ENCODE assay signal across 13 cellular contexts in the genomic region with DNA sequence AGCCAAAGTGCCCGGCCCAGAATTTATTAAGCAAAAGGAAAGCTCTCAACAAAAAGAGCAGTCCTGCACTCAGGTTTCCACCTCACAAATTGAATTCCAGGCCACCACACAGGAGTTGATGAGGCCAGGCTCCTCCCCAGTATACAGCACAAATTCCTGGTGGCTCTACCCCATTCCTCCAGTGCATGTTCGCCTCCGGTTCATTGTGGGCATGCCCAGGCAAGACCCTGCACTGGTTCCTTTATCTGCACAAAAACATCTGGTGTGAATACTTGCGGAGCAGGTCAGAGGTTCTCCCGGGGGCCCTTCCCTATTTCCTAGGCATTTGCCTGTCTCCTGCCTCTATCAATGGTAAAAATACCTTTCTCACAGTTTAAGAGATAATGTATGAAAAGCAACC.
A peak's percentile ranks its signal among the peaks of the same experiment; 100 is the strongest.
DNase-seq lines count a peak whose midpoint lies in the region; ATAC-seq and TF ChIP-seq lines count a peak whose summit lies in the region.
"Had no signal": no experiment of that assay in that cellular context is flagged by ENCODE, and none has a peak within 500 bp of the region (broad histone marks: within the 10 kb centered on the region; RNA-seq: fewer than 3 reads in every experiment).

No MANE protein-coding gene starts in this region.

- peak; percentile 43 for DNase-seq in Calu3
- peak; percentile 87 for DNase-seq in LoVo (ENCODE audit: low spot score)
- peak; percentile 86 for DNase-seq in choroid plexus epithelial cell (ENCODE audit: low read depth)
- peak; percentile 34 for DNase-seq in left kidney (ENCODE audit: low read depth, low spot score)
- DNase-seq in ovary: no peak
- DNase-seq in activated naive CD4-positive, alpha-beta T cell treated with anti-CD3 and anti-CD28 coated beads for 36 hours: no peak
- DNase-seq in GM13977 (ENCODE audit: low spot score): no peak
- DNase-seq: activated gamma-delta T cell treated with Interleukin-2 at 50 U/mL for 16 hours, COR-L47, gastrocnemius medialis, NCI-H2081 treated with DMSO at 0.1 percent for 48 hours had no signal

- ATAC-seq in HG02763 (IDR thresholded peaks at IDR 0.05; ENCODE audit: unreplicated experiment): no peak
- ATAC-seq: gastrocnemius medialis had no signal

- no peaks in the 10 kb centered on the region for H3K36me3 ChIP-seq in ovary
- H3K36me3 ChIP-seq: gastrocnemius medialis had no signal

- H3K4me3 ChIP-seq in choroid plexus epithelial cell (ENCODE audit: low read depth, low read length): no peak overlapping the region
- H3K4me3 ChIP-seq in ovary: no peak overlapping the region
- H3K4me3 ChIP-seq: gastrocnemius medialis had no signal

- no peaks in the 10 kb centered on the region for H3K9me3 ChIP-seq in ovary
- H3K9me3 ChIP-seq: gastrocnemius medialis had no signal

- BruUV-seq in Calu3 (replicated peaks; lab: Mats Ljungman, UMichigan): no TSS peak

- intact Hi-C loops in Calu3 (cut with micrococcal nuclease; ENCODE audit: unreplicated experiment) (loop anchor here (10.0 kb wide), 1 partner anchor 178 kb away; no protein-coding TSS in a partner anchor), ovary (cut with DNase I) (no loop called here)
- intact Hi-C loops in activated naive CD4-positive, alpha-beta T cell treated with anti-CD3 and anti-CD28 coated beads for 36 hours (cut with micrococcal nuclease): no loop called here

- in situ Hi-C loops in GM13977 (cut with MboI; ENCODE audit: low pct_unique_long_range_greater_than_20kb, low sequenced_read_pairs, unreplicated experiment): no loop called here

- 37 to 55% (median 47%) methylated on average over 5 of the region's 5 CpGs for WGBS in ovary, 3 donors

- H3K27ac ChIP-seq in ovary: no peak overlapping the region
- H3K27ac ChIP-seq: gastrocnemius medialis, parathyroid adenoma had no signal

- H3K27me3 ChIP-seq in ovary: no peaks in the 10 kb centered on the region
- H3K27me3 ChIP-seq: gastrocnemius medialis had no signal

- TF ChIP-seq EP300 in ovary (IDR thresholded peaks at IDR 0.05): no peak

- TF ChIP-seq CTCF in Calu3 (IDR thresholded peaks at IDR 0.05; ENCODE audit: unreplicated experiment) (no peak), choroid plexus epithelial cell (conservative IDR thresholded peaks at IDR 0.05; ENCODE audit: low read depth, low read length) (no peak), ovary (IDR thresholded peaks at IDR 0.05) (no peak), GM13977 (IDR thresholded peaks at IDR 0.05; ENCODE audit: extremely low read depth, insufficient read depth, missing control alignments) (no peak)

- TF ChIP-seq POLR2A in ovary (IDR thresholded peaks at IDR 0.05): no peak

- peaks cover 4% of the 10 kb centered on the region for H3K9me3 Mint-ChIP-seq in Calu3 (ENCODE audit: low read depth, unreplicated experiment)
- no peaks in the 10 kb centered on the region for H3K9me3 Mint-ChIP-seq in activated naive CD4-positive, alpha-beta T cell treated with anti-CD3 and anti-CD28 coated beads for 36 hours

- peak overlapping the region; percentile 70 for H3K27ac Mint-ChIP-seq in Calu3 (ENCODE audit: unreplicated experiment)
- no peak overlapping the region for H3K27ac Mint-ChIP-seq in activated naive CD4-positive, alpha-beta T cell treated with anti-CD3 and anti-CD28 coated beads for 36 hours

- peaks cover 36% of the 10 kb centered on the region for H3K4me1 Mint-ChIP-seq in Calu3 (ENCODE audit: low read depth, unreplicated experiment)
- no peaks in the 10 kb centered on the region for H3K4me1 Mint-ChIP-seq in activated naive CD4-positive, alpha-beta T cell treated with anti-CD3 and anti-CD28 coated beads for 36 hours (ENCODE audit: low read depth)

- CTCF ChIA-PET in Calu3 (lab: Charles Lee): no interaction called here
- CTCF ChIA-PET in activated naive CD4-positive, alpha-beta T cell treated with anti-CD3 and anti-CD28 coated beads for 36 hours (lab: Charles Lee): no interaction called here

- H3K4me3 Mint-ChIP-seq in Calu3 (ENCODE audit: low read depth, unreplicated experiment): peak overlapping the region; percentile 50
- no peak overlapping the region for H3K4me3 Mint-ChIP-seq in activated naive CD4-positive, alpha-beta T cell treated with anti-CD3 and anti-CD28 coated beads for 36 hours

- no peaks in the 10 kb centered on the region for H3K36me3 Mint-ChIP-seq in Calu3 (ENCODE audit: insufficient read depth, unreplicated experiment)
- no peaks in the 10 kb centered on the region for H3K36me3 Mint-ChIP-seq in activated naive CD4-positive, alpha-beta T cell treated with anti-CD3 and anti-CD28 coated beads for 36 hours (ENCODE audit: low read depth)

- no peaks in the 10 kb centered on the region for H3K27me3 Mint-ChIP-seq in Calu3 (ENCODE audit: unreplicated experiment)
- H3K27me3 Mint-ChIP-seq in activated naive CD4-positive, alpha-beta T cell treated with anti-CD3 and anti-CD28 coated beads for 36 hours (ENCODE audit: low read depth): no peaks in the 10 kb centered on the region

- no peaks in the 10 kb centered on the region for H3K4me1 ChIP-seq in ovary (ENCODE audit: insufficient read depth)
- H3K4me1 ChIP-seq: gastrocnemius medialis, parathyroid adenoma had no signal

Comparison
In these comparisons a context has a peak if more than half of its experiments do, and no peak if none do; other contexts are left out.
1. DNase-seq: peak in Calu3 (single experiment), LoVo (single experiment), choroid plexus epithelial cell (single experiment) and left kidney (single experiment); none in ovary (0 of 5), activated naive CD4-positive, alpha-beta T cell treated with anti-CD3 and anti-CD28 coated beads for 36 hours (single experiment) and GM13977 (single experiment).